Comparison of ENCODE assay signal across 25 cellular contexts in genomic region chr15:92800013-92800412, GRCh38.
DNase-seq lines count a peak whose midpoint lies in the region; ATAC-seq and TF ChIP-seq lines count a peak whose summit lies in the region.
"Had no signal": no experiment of that assay in that cellular context is flagged by ENCODE, and none has a peak within 500 bp of the region (broad histone marks: within the 10 kb centered on the region; RNA-seq: fewer than 3 reads in every experiment).

No MANE protein-coding gene starts in this region.

- TF ChIP-seq CTCF in PC-9 (conservative IDR thresholded peaks at IDR 0.05) (no peak), spleen (IDR thresholded peaks at IDR 0.05 in 8 of 11, conservative IDR thresholded peaks at IDR 0.05 in 3 of 11) (no peak)

- intact Hi-C loops in PC-9 (cut with micrococcal nuclease; ENCODE audit: unreplicated experiment): loop anchor here (5.0 kb wide), 1 partner anchor 272 kb away; no protein-coding TSS in a partner anchor
- intact Hi-C loops in dendritic cell treated with granulocyte-macrophage colony-stimulating factor and Interleukin-4, amounts not matched to agents 40 ng/mL and 50 ng/mL, for 4 days (cut with micrococcal nuclease): no loop called here
- intact Hi-C loops in spleen (cut with DNase I; ENCODE audit: low total_unique reads): no loop called here

- TF ChIP-seq POLR2A in spleen (IDR thresholded peaks at IDR 0.05) (no peak), erythroblast (IDR thresholded peaks at IDR 0.05; ENCODE audit: low read length) (no peak)

- POLR2A ChIA-PET in PC-9 (lab: Charles Lee; ENCODE audit: unreplicated experiment): no interaction called here

- no peaks in the 10 kb centered on the region for H4K20me1 ChIP-seq in PC-9 (ENCODE audit: insufficient read depth)
- H4K20me1 ChIP-seq: BLaER1 had no signal

- no peaks in the 10 kb centered on the region for H3K9me3 Mint-ChIP-seq in activated T-cell treated with anti-CD3 and anti-CD28 coated beads, Interleukin-2, amount 50 U/mL, for 72 hours
- H3K9me3 Mint-ChIP-seq in dendritic cell treated with granulocyte-macrophage colony-stimulating factor and Interleukin-4, amounts not matched to agents 40 ng/mL and 50 ng/mL, for 4 days: no peaks in the 10 kb centered on the region

- H3K4me1 Mint-ChIP-seq in activated T-cell treated with anti-CD3 and anti-CD28 coated beads, Interleukin-2, amount 50 U/mL, for 72 hours (ENCODE audit: low read depth): peaks cover 37% of the 10 kb centered on the region
- H3K4me1 Mint-ChIP-seq in dendritic cell treated with granulocyte-macrophage colony-stimulating factor and Interleukin-4, amounts not matched to agents 40 ng/mL and 50 ng/mL, for 4 days (ENCODE audit: low read depth): peaks cover 58% of the 10 kb centered on the region

- H3K27me3 Mint-ChIP-seq in activated T-cell treated with anti-CD3 and anti-CD28 coated beads, Interleukin-2, amount 50 U/mL, for 72 hours (ENCODE audit: low read depth): no peaks in the 10 kb centered on the region
- no peaks in the 10 kb centered on the region for H3K27me3 Mint-ChIP-seq in dendritic cell treated with granulocyte-macrophage colony-stimulating factor and Interleukin-4, amounts not matched to agents 40 ng/mL and 50 ng/mL, for 4 days
- H3K27me3 Mint-ChIP-seq: CD4-positive, CD25-positive, alpha-beta regulatory T cell had no signal

- H3K4me3 ChIP-seq in PC-9 (no peak overlapping the region), spleen (no peak overlapping the region)
- H3K4me3 ChIP-seq: BLaER1, GM12878 had no signal

- H3K9me2 ChIP-seq in PC-9 (ENCODE audit: insufficient read depth): no peaks in the 10 kb centered on the region

- no peak overlapping the region for H3K4me2 ChIP-seq in PC-9
- H3K4me2 ChIP-seq: BLaER1 had no signal

- H2AFZ ChIP-seq in PC-9: no peak overlapping the region

- H3K27me3 ChIP-seq in PC-9 (ENCODE audit: insufficient read depth, low read depth) (no peaks in the 10 kb centered on the region), spleen (replicated peaks in 1 of 7) (no peaks in the 10 kb centered on the region)
- H3K27me3 ChIP-seq: BLaER1 had no signal

- H3K27ac Mint-ChIP-seq in activated T-cell treated with anti-CD3 and anti-CD28 coated beads, Interleukin-2, amount 50 U/mL, for 72 hours: peak overlapping the region; percentile 57
- peak overlapping the region; percentile 89 for H3K27ac Mint-ChIP-seq in dendritic cell treated with granulocyte-macrophage colony-stimulating factor and Interleukin-4, amounts not matched to agents 40 ng/mL and 50 ng/mL, for 4 days

- CTCF ChIA-PET in PC-9 (lab: Charles Lee): interaction anchor here (0.6 kb wide), 1 partner anchor 186 kb away, joined by 3 read pairs; no protein-coding TSS in a partner anchor

- H3F3A ChIP-seq in PC-9 (ENCODE audit: insufficient read depth, low read depth): peaks cover 40% of the 10 kb centered on the region

- H3K9me3 ChIP-seq in PC-9 (ENCODE audit: insufficient read depth, low read depth) (no peaks in the 10 kb centered on the region), spleen (no peaks in the 10 kb centered on the region)
- H3K9me3 ChIP-seq: BLaER1 had no signal

- H3K4me3 Mint-ChIP-seq in activated T-cell treated with anti-CD3 and anti-CD28 coated beads, Interleukin-2, amount 50 U/mL, for 72 hours: no peak overlapping the region
- H3K4me3 Mint-ChIP-seq in dendritic cell treated with granulocyte-macrophage colony-stimulating factor and Interleukin-4, amounts not matched to agents 40 ng/mL and 50 ng/mL, for 4 days: no peak overlapping the region
- H3K4me3 Mint-ChIP-seq: CD4-positive, CD25-positive, alpha-beta regulatory T cell had no signal

- H3K79me2 ChIP-seq in PC-9 (ENCODE audit: low read depth): peaks cover 2% of the 10 kb centered on the region; the same call in 1 of the 2 replicates

- peaks cover 0 to 1% of the 10 kb centered on the region in 2 donors for H3K36me3 Mint-ChIP-seq in activated T-cell treated with anti-CD3 and anti-CD28 coated beads, Interleukin-2, amount 50 U/mL, for 72 hours (ENCODE audit: insufficient read depth in 2 of 2)
- H3K36me3 Mint-ChIP-seq in dendritic cell treated with granulocyte-macrophage colony-stimulating factor and Interleukin-4, amounts not matched to agents 40 ng/mL and 50 ng/mL, for 4 days (ENCODE audit: low read depth): no peaks in the 10 kb centered on the region
- H3K36me3 Mint-ChIP-seq: CD4-positive, CD25-positive, alpha-beta regulatory T cell had no signal

- no peak for DNase-seq in activated T-cell treated with anti-CD3 and anti-CD28 coated beads, Interleukin-2, amount 50 U/mL, for 72 hours
- DNase-seq in activated T-cell treated with anti-CD3 and anti-CD28 coated beads for 4 hours (no peak), PC-9 (no peak), spleen (peak; percentile 34), SK-N-DZ (ENCODE audit: low spot score) (no peak), retina (no peak), erythroblast (lab: John Stamatoyannopoulos, UW) (no peak)
- DNase-seq: CD4-positive, CD25-positive, alpha-beta regulatory T cell; EL; GDM1; KBM-7; MV-4-11; NCI-H1105; NCI-H146; NCI-H1930; NCI-H2107; NCI-H524; NCI-H748 treated with DMSO at 0.1 percent for 48 hours; NK-92 treated with Interleukin-12 subunit alpha and Interleukin-12 subunit beta, amount 100 ng/mL, for 24 hours; PC-3; RPMI8226; SHP77 had no signal

- WGBS in spleen, 5 donors: 91 to 95% (median 92%) methylated on average over 2 of the region's 2 CpGs

- ATAC-seq in activated T-cell treated with anti-CD3 and anti-CD28 coated beads, Interleukin-2, amount 50 U/mL, for 72 hours (replicated peaks in 1 of 2): no peak
- ATAC-seq: GM12878, PC-3 had no signal

- peaks cover 39% of the 10 kb centered on the region for H3K4me1 ChIP-seq in PC-9 (replicated peaks; ENCODE audit: insufficient read depth)
- peaks cover 4 to 47% (median 13%) of the 10 kb centered on the region in 6 donors for H3K4me1 ChIP-seq in spleen

- H3K27ac ChIP-seq in PC-9 (0 out of 2 replicates have a peak overlapping the region, but pooled peaks have one; percentile 67), spleen (no peak overlapping the region)
- H3K27ac ChIP-seq: BLaER1 had no signal

- BruUV-seq in PC-9 (replicated peaks; lab: Mats Ljungman, UMichigan): no TSS peak

- H3K36me3 ChIP-seq in PC-9 (ENCODE audit: low read depth) (no peaks in the 10 kb centered on the region), spleen (no peaks in the 10 kb centered on the region)
- H3K36me3 ChIP-seq: BLaER1 had no signal
